16 cellular contexts compared by ENCODE assay signal in genomic region chr16:87851601-87852000, GRCh38. TPM values are rescaled to one million over a fixed set of nuclear protein-coding genes. Genes with fewer than 3 reads are reported as not detected.
DNase-seq lines count a peak whose midpoint lies in the region; ATAC-seq and TF ChIP-seq lines count a peak whose summit lies in the region.
"Had no signal": no experiment of that assay in that cellular context is flagged by ENCODE, and none has a peak within 500 bp of the region (broad histone marks: within the 10 kb centered on the region; RNA-seq: fewer than 3 reads in every experiment).

No MANE protein-coding gene starts in this region.

- peak overlapping the region; percentile 7; the same call in 1 of the 2 replicates for H3K9ac ChIP-seq in ES-I3 (ENCODE audit: low read depth, low read length)

- H3K9me3 ChIP-seq in A673 (ENCODE audit: low read depth, low read length, poor library complexity, severe bottlenecking) (no peaks in the 10 kb centered on the region), ES-I3 (ENCODE audit: control insufficient read depth, insufficient read depth, low read length) (no peaks in the 10 kb centered on the region), lower lobe of right lung (no peaks in the 10 kb centered on the region)
- H3K9me3 ChIP-seq: gastroesophageal sphincter, upper lobe of left lung had no signal

- H3K4me1 ChIP-seq in A673 (ENCODE audit: insufficient read depth, low read length, poor library complexity, severe bottlenecking) (peaks cover 66% of the 10 kb centered on the region), ES-I3 (ENCODE audit: insufficient read depth, low read length) (peaks cover 28% of the 10 kb centered on the region), lower lobe of right lung (peaks cover 57% of the 10 kb centered on the region)

- POLR2A ChIA-PET in A673 (lab: Charles Lee; ENCODE audit: low non-redundant PET) (interaction anchor here (0.6 kb wide), 1 partner anchor 15 kb away, joined by 5 read pairs; no protein-coding TSS in a partner anchor), WTC11 (lab: Charles Lee) (interaction anchor here (0.6 to 2.8 kb wide), 4 partner anchors 18 to 72 kb away, joined by 3 to 15 read pairs (median 8); partner anchors contain the start of gene SLC7A5)

- ATAC-seq in WTC11: peak; percentile 17
- peak; percentile 5 for ATAC-seq in left lobe of liver
- no peak for ATAC-seq in stimulated activated naive CD8-positive, alpha-beta T cell treated with anti-CD3 and anti-CD28 coated beads, Interleukin-15, Interleukin-2, amounts not matched to agents 100 U/mL and 50 U/mL, for 24 hours
- no peak for ATAC-seq in lower lobe of right lung
- ATAC-seq: gastroesophageal sphincter had no signal

- H3K27ac ChIP-seq in A673 (ENCODE audit: low read depth, low read length, poor library complexity, severe bottlenecking) (peak overlapping the region; percentile 100), lower lobe of right lung (no peak overlapping the region)
- H3K27ac ChIP-seq: gastroesophageal sphincter, upper lobe of left lung had no signal

- H3K36me3 Mint-ChIP-seq in WTC11: peaks cover 7% of the 10 kb centered on the region; the same call in 1 of the 2 replicates
- H3K36me3 Mint-ChIP-seq: IgD-negative memory B cell had no signal

- no peaks in the 10 kb centered on the region for H3K9me3 Mint-ChIP-seq in WTC11
- H3K9me3 Mint-ChIP-seq: IgD-negative memory B cell had no signal

- CTCF ChIA-PET in A673 (lab: Charles Lee): interaction anchor here (0.8 kb wide), 1 partner anchor 17 kb away, joined by 3 read pairs; no protein-coding TSS in a partner anchor
- CTCF ChIA-PET in WTC11 (lab: Charles Lee): interaction anchor here (0.6 to 10.4 kb wide), 11 partner anchors 12 to 1083 kb away, joined by 3 to 234 read pairs (median 5); partner anchors contain the start of gene SLC7A5

- H3K27me3 Mint-ChIP-seq in WTC11 (ENCODE audit: low read depth): no peaks in the 10 kb centered on the region
- H3K27me3 Mint-ChIP-seq: B cell, IgD-negative memory B cell had no signal

- H3K4me3 ChIP-seq in A673 (ENCODE audit: low read depth, low read length, poor library complexity, severe bottlenecking): no peak overlapping the region
- no peak overlapping the region for H3K4me3 ChIP-seq in lower lobe of right lung
- H3K4me3 ChIP-seq: gastroesophageal sphincter, upper lobe of left lung had no signal

- no peaks in the 10 kb centered on the region for H3K27me3 ChIP-seq in A673 (replicated peaks; ENCODE audit: insufficient read depth, low read depth, low read length, poor library complexity)
- peaks cover 5% of the 10 kb centered on the region for H3K27me3 ChIP-seq in lower lobe of right lung (ENCODE audit: low read depth)
- H3K27me3 ChIP-seq: gastroesophageal sphincter, upper lobe of left lung had no signal

- H3K36me3 ChIP-seq in A673 (ENCODE audit: insufficient read depth, low read length, poor library complexity, severe bottlenecking) (peaks cover 69% of the 10 kb centered on the region), ES-I3 (ENCODE audit: insufficient read depth, low read length) (peaks cover 19% of the 10 kb centered on the region), lower lobe of right lung (peaks cover 12% of the 10 kb centered on the region)

- intact Hi-C loops in A673 (cut with micrococcal nuclease; ENCODE audit: unreplicated experiment): loop anchor here (5.0 kb wide), 1 partner anchor 74 kb away; no protein-coding TSS in a partner anchor
- intact Hi-C loops in lower lobe of right lung (cut with DNase I): no loop called here

- 0 out of 2 replicates have a peak overlapping the region, but pooled peaks have one; percentile 32 for H3K27ac Mint-ChIP-seq in WTC11
- H3K27ac Mint-ChIP-seq: B cell had no signal

- DNase-seq in A673 (ENCODE audit: low spot score) (no peak), WTC11 (ENCODE audit: low spot score) (no peak), left lobe of liver (ENCODE audit: low spot score) (no peak), NCI-H510A treated with DMSO at 0.1 percent for 48 hours (lab: John Stamatoyannopoulos, UW) (no peak), NCI-H526 treated with DMSO at 0.1 percent for 48 hours (lab: John Stamatoyannopoulos, UW) (no peak), lower lobe of right lung (no peak)
- DNase-seq in stimulated activated naive CD8-positive, alpha-beta T cell treated with anti-CD3 and anti-CD28 coated beads, Interleukin-15, Interleukin-2, amounts not matched to agents 100 U/mL and 50 U/mL, for 24 hours: no peak
- DNase-seq: NCI-H187 treated with DMSO at 0.1 percent for 48 hours; NCI-H69; SIG-M5; stimulated activated CD8-positive, alpha-beta memory T cell treated with anti-CD3 and anti-CD28 coated beads, Interleukin-4, amount 100 ng/mL, for 48 hours had no signal

- peaks cover 34% of the 10 kb centered on the region for H3K4me1 Mint-ChIP-seq in WTC11

- TF ChIP-seq CTCF in A673 (conservative IDR thresholded peaks at IDR 0.05; ENCODE audit: low read depth, low read length) (no peak), WTC11 (IDR thresholded peaks at IDR 0.05) (no peak), lower lobe of right lung (IDR thresholded peaks at IDR 0.05) (no peak)

- no TSS peak for BruUV-seq in A673 (replicated peaks; lab: Mats Ljungman, UMichigan)

- no peak overlapping the region for H3K4me3 Mint-ChIP-seq in WTC11
- H3K4me3 Mint-ChIP-seq: B cell had no signal

TF ChIP-seq in WTC11, 78 proteins besides CTCF, POLR2A, EP300 and RAD21 (continues in another document):
- TF ChIP-seq ZNF425 (CRISPR knock-in tag; conservative IDR thresholded peaks at IDR 0.05) (no peak), E2F1 (CRISPR knock-in tag; IDR thresholded peaks at IDR 0.05) (no peak), FOXP1 (CRISPR knock-in tag; IDR thresholded peaks at IDR 0.05; ENCODE audit: borderline replicate concordance) (no peak), TP53 (CRISPR knock-in tag; IDR thresholded peaks at IDR 0.05) (no peak), E2F4 (CRISPR knock-in tag; IDR thresholded peaks at IDR 0.05; ENCODE audit: borderline replicate concordance, low read depth) (no peak), FOXK1 (CRISPR knock-in tag; IDR thresholded peaks at IDR 0.05) (no peak), ZNF281 (CRISPR knock-in tag; IDR thresholded peaks at IDR 0.05) (no peak)

RNA-seq across cellular contexts. Expression of gene SLC7A5, which starts 17.7 kb away (rescaled TPM):
- 324 and 371 TPM in 2 replicates for total RNA-seq in A673 (2021)
- 105 to 197 TPM (median 107 TPM) in 3 replicates for total RNA-seq in WTC11 (2021)
- 13.4 TPM for total RNA-seq in left lobe of liver
- total RNA-seq in lower lobe of right lung: 10.7 TPM

Comparison
In these comparisons a context has a peak if more than half of its experiments do, and no peak if none do; other contexts are left out.
1. ATAC-seq: peak in WTC11 (single experiment) and left lobe of liver (single experiment); none in stimulated activated naive CD8-positive, alpha-beta T cell treated with anti-CD3 and anti-CD28 coated beads, Interleukin-15, Interleukin-2, amounts not matched to agents 100 U/mL and 50 U/mL, for 24 hours (single experiment) and lower lobe of right lung (0 of 2).